ENCODE assay signal across 8 cellular contexts in the genomic region with DNA sequence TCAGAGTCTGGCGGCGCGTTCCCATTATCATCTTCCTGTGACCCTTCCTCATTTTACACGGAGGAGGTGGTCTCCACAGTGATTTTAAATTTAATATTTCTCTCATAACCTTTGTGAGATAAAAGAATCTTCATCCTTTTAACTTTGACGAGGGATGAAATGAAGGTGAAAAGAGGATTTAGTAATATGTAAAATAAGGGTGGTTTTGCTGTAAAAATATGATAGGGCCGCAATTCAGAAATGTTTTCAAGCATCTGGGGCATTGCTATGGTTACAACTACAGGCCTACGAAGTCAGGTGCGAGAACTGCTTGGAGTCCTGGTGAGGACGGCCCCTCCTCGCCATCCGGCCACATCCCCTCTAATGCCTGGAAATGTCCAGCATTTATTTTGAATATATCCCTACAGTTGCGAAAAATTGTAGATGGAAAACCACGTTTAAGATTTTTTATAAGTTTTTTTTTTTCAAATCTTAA. TPM values are rescaled to one million over a fixed set of nuclear protein-coding genes. Genes with fewer than 3 reads are reported as not detected.
DNase-seq lines count a peak whose midpoint lies in the region; ATAC-seq and TF ChIP-seq lines count a peak whose summit lies in the region.

No MANE protein-coding gene starts in this region.

- no peaks in the 10 kb centered on the region for H3K9me3 ChIP-seq in sigmoid colon

- TF ChIP-seq POLR2A in sigmoid colon (IDR thresholded peaks at IDR 0.05), result peak in 1 of 2 donors; percentile 49

- CTCF ChIA-PET in activated CD4-positive, alpha-beta memory T cell treated with anti-CD3 and anti-CD28 coated beads for 36 hours (lab: Charles Lee), result interaction anchor here (0.8 to 2.2 kb wide), 6 partner anchors 9 to 740 kb away, joined by 3 to 14 read pairs (median 4); partner anchors contain the start of genes AP4B1, LRIG2 and PHTF1

- H3K4me3 ChIP-seq in sigmoid colon, result peak overlapping the region; percentile 67 to 96 (median 84)

- TF ChIP-seq CTCF in sigmoid colon (IDR thresholded peaks at IDR 0.05), result no peak

- no peaks in the 10 kb centered on the region for H3K36me3 ChIP-seq in sigmoid colon

- WGBS in sigmoid colon, 2 donors, result 27 to 31% methylated on average over 13 of the region's 13 CpGs

- H3K36me3 Mint-ChIP-seq in activated CD4-positive, alpha-beta memory T cell treated with anti-CD3 and anti-CD28 coated beads for 36 hours, result peaks cover 10% of the 10 kb centered on the region

- peak overlapping the region; percentile 91 for H3K27ac Mint-ChIP-seq in activated CD4-positive, alpha-beta memory T cell treated with anti-CD3 and anti-CD28 coated beads for 36 hours

- peak overlapping the region; percentile 93 to 98 (median 96) for H3K27ac ChIP-seq in sigmoid colon

- peak overlapping the region; percentile 99 for H3K4me3 Mint-ChIP-seq in activated CD4-positive, alpha-beta memory T cell treated with anti-CD3 and anti-CD28 coated beads for 36 hours

- no peaks in the 10 kb centered on the region for H3K27me3 Mint-ChIP-seq in activated CD4-positive, alpha-beta memory T cell treated with anti-CD3 and anti-CD28 coated beads for 36 hours

- peak; percentile 31 for DNase-seq in activated T-cell treated with anti-CD3 and anti-CD28 coated beads, Interleukin-2, amount 50 U/mL, for 1 hour
- DNase-seq in activated T-cell treated with anti-CD3 and anti-CD28 coated beads for 4 hours (no peak), germinal center (ENCODE audit: low spot score) (peak; percentile 44), sigmoid colon (no peak), NCI-H446 (lab: John Stamatoyannopoulos, UW) (no peak)
- peak; percentile 33 for DNase-seq in activated CD4-positive, alpha-beta memory T cell treated with anti-CD3 and anti-CD28 coated beads for 36 hours

- H3K4me1 ChIP-seq in sigmoid colon, result peaks cover 0 to 33% (median 27%) of the 10 kb centered on the region in 4 donors

- H3K9me3 Mint-ChIP-seq in activated CD4-positive, alpha-beta memory T cell treated with anti-CD3 and anti-CD28 coated beads for 36 hours, result no peaks in the 10 kb centered on the region

- POLR2A ChIA-PET in activated CD4-positive, alpha-beta memory T cell treated with anti-CD3 and anti-CD28 coated beads for 36 hours (lab: Charles Lee), result interaction anchor here (0.7 to 2.7 kb wide), 8 partner anchors 10 to 1109 kb away, joined by 3 to 27 read pairs (median 7); partner anchors contain the start of genes AP4B1, HIPK1 and PHTF1

- intact Hi-C loops in activated CD4-positive, alpha-beta memory T cell treated with anti-CD3 and anti-CD28 coated beads for 36 hours (cut with micrococcal nuclease), result loop anchor here (1.0 to 5.0 kb wide), 9 partner anchors 29 to 904 kb away; partner anchors contain the start of genes AP4B1, BCAS2, HIPK1 and MAGI3
- intact Hi-C loops in sigmoid colon (cut with DNase I), result loop anchor here (1.0 to 10.0 kb wide), 7 partner anchors 54 to 1098 kb away; partner anchors contain the start of genes AP4B1, DCLRE1B, HIPK1 and MAGI3

- no peaks in the 10 kb centered on the region for H3K27me3 ChIP-seq in sigmoid colon

- TF ChIP-seq EP300 in sigmoid colon (IDR thresholded peaks at IDR 0.05), result no peak

- H3K4me1 Mint-ChIP-seq in activated CD4-positive, alpha-beta memory T cell treated with anti-CD3 and anti-CD28 coated beads for 36 hours (ENCODE audit: low read depth), result peaks cover 27% of the 10 kb centered on the region

- ATAC-seq in GM21423 (IDR thresholded peaks at IDR 0.05; ENCODE audit: unreplicated experiment), result no peak
- no peak for ATAC-seq in GM19351 (IDR thresholded peaks at IDR 0.05; ENCODE audit: unreplicated experiment)

RNA-seq across cellular contexts. Expression of gene RSBN1, which starts 0.4 kb away (rescaled TPM):
- 10 to 100 TPM; 17.5 to 18.5 TPM for total RNA-seq in activated CD4-positive, alpha-beta memory T cell treated with anti-CD3 and anti-CD28 coated beads for 36 hours
- total RNA-seq in sigmoid colon, result 10 to 100 TPM; 15.5 to 33.9 (median 22.9) TPM
- 1 to 10 TPM; 5.4 to 8.3 (median 7.2) TPM for polyA plus RNA-seq in sigmoid colon

RNA-seq across cellular contexts. Expression of gene PHTF1, which starts 53.4 kb away (rescaled TPM):
- 10 to 100 TPM; 12.6 to 12.9 TPM for total RNA-seq in activated CD4-positive, alpha-beta memory T cell treated with anti-CD3 and anti-CD28 coated beads for 36 hours
- 10 to 100 TPM; 11.9 to 22.7 (median 14.4) TPM for total RNA-seq in sigmoid colon
- polyA plus RNA-seq in sigmoid colon, result 1 to 10 TPM; 2.4 to 8.7 (median 4.2) TPM

RNA-seq across cellular contexts. Expression of gene PTPN22, which starts 58.8 kb away (rescaled TPM):
- total RNA-seq in activated CD4-positive, alpha-beta memory T cell treated with anti-CD3 and anti-CD28 coated beads for 36 hours, result 10 to 100 TPM; 45.2 to 45.7 TPM
- 1 to 10 TPM in 3 of 4 donors, under 1 TPM in 1; 0.71 to 2.4 (median 1.4) TPM for total RNA-seq in sigmoid colon
- 1 to 10 TPM; 1.8 to 4.4 (median 2.1) TPM for polyA plus RNA-seq in sigmoid colon

Comparison
In these comparisons a context has a peak if more than half of its experiments do, and no peak if none do; other contexts are left out.
1. DNase-seq: peak in activated T-cell treated with anti-CD3 and anti-CD28 coated beads, Interleukin-2, amount 50 U/mL, for 1 hour (single experiment), activated CD4-positive, alpha-beta memory T cell treated with anti-CD3 and anti-CD28 coated beads for 36 hours (single experiment) and germinal center (single experiment); none in activated T-cell treated with anti-CD3 and anti-CD28 coated beads for 4 hours (single experiment), sigmoid colon (single experiment) and NCI-H446 (0 of 2).
2. RNA of gene PTPN22, which starts 58.8 kb away (total RNA-seq): 45.2 to 45.7 TPM in activated CD4-positive, alpha-beta memory T cell treated with anti-CD3 and anti-CD28 coated beads for 36 hours; 0.71 to 2.4 TPM in sigmoid colon; every median in the first group is over 10 times any median in the second.